ENCODE assay signal across 8 cellular contexts in the genomic region with DNA sequence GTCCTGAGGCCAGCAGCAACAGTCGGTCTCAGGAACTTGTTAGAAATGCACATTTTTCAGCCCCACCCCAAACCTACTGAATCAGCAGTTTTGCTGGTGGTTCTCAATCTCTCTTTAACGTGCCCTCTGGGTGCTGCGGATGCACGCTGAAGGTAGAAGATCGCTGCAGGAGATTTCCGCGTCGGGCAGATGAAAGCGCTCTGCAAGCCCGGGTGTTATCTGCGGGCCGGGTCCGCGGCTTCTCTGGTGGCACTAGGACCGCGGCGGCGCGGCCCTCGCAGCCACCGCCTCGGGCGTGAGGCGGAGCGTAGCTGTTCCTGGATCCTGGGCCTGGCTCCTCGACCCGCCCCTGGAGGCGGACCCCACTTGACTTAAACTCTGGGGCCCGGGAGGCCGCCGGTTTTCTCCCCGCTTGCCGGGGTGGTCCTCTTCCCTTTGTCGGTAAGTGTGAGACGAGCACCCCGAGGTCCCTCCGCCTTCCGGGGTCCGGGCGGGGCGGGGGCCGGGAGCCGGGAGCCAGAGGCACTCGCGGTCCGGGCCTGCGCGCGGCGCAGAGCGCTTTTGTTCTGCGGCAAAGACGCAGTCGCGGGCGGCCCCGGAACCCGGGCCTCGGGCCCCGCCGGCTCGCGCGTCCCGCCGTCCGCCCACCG. TPM values are rescaled to one million over a fixed set of nuclear protein-coding genes. Genes with fewer than 3 reads are reported as not detected.
DNase-seq lines count a peak whose midpoint lies in the region; ATAC-seq, FAIRE-seq and TF ChIP-seq lines count a peak whose summit lies in the region.

Gene RESF1 (plus strand): TSS at position 365 of the 650 bp plus-strand sequence. CDS start 21,541 bp downstream, outside the sequence.

- peak; percentile 99 for DNase-seq in ELF-1 (ENCODE audit: low read depth, low spot score)
- peak; percentile 93 for DNase-seq in H54 (ENCODE audit: insufficient read length, low spot score)
- peak; percentile 98 for DNase-seq in LoVo (ENCODE audit: low spot score)
- peak; percentile 75 for DNase-seq in activated T-helper 9 cell treated with anti-CD3 and anti-CD28 coated beads, Interleukin-2, amount 50 U/mL, for 16 hours (ENCODE audit: low read depth)
- peak; percentile 85 for DNase-seq in fibroblast of pulmonary artery (ENCODE audit: low read depth)
- DNase-seq in natural killer cell treated with Interleukin-12 subunit alpha and Interleukin-12 subunit beta and Interleukin-15 and Interleukin-18, amount 100 ng/mL, for 72 hours (ENCODE audit: low spot score): peak; percentile 92
- DNase-seq in stimulated activated naive CD4-positive, alpha-beta T cell treated with Interleukin-2 at 50 U/mL for 16 hours (lab: John Stamatoyannopoulos, UW): peak; percentile 80

- TF ChIP-seq POLR2A in H54 (IDR thresholded peaks at IDR 0.05; ENCODE audit: low read depth, low read length) (0 out of 2 replicates have a peak, but pooled peaks have one; percentile 33), Raji (IDR thresholded peaks at IDR 0.05; ENCODE audit: insufficient read depth, low read depth, low read length) (peak; percentile 69; the same call in 1 of the 2 replicates)

- H3K27ac Mint-ChIP-seq in natural killer cell treated with Interleukin-12 subunit alpha and Interleukin-12 subunit beta and Interleukin-15 and Interleukin-18, amount 100 ng/mL, for 72 hours: peak within 1 kb of the TSS; percentile 93 to 96

- peaks cover 4% of the 10 kb centered on the region for H3K9me3 Mint-ChIP-seq in natural killer cell treated with Interleukin-12 subunit alpha and Interleukin-12 subunit beta and Interleukin-15 and Interleukin-18, amount 100 ng/mL, for 72 hours

- no peak for TF ChIP-seq CTCF in fibroblast of pulmonary artery (IDR thresholded peaks at IDR 0.05; ENCODE audit: low read length, missing control alignments)

- no peaks in the 10 kb centered on the region for H3K27me3 Mint-ChIP-seq in natural killer cell treated with Interleukin-12 subunit alpha and Interleukin-12 subunit beta and Interleukin-15 and Interleukin-18, amount 100 ng/mL, for 72 hours

- peak; percentile 94 to 96 for ATAC-seq in natural killer cell treated with Interleukin-12 subunit alpha and Interleukin-12 subunit beta and Interleukin-15 and Interleukin-18, amount 100 ng/mL, for 72 hours

- peak; percentile 20 for FAIRE-seq in H54 (lab: Jason Lieb, UNC)

- H3K4me3 Mint-ChIP-seq in natural killer cell treated with Interleukin-12 subunit alpha and Interleukin-12 subunit beta and Interleukin-15 and Interleukin-18, amount 100 ng/mL, for 72 hours: peak within 1 kb of the TSS; percentile 98

- H3K4me3 ChIP-seq in fibroblast of pulmonary artery (replicated peaks; ENCODE audit: low read depth, low read length): peak within 1 kb of the TSS; percentile 68

- peaks cover 21% of the 10 kb centered on the region for H3K36me3 Mint-ChIP-seq in natural killer cell treated with Interleukin-12 subunit alpha and Interleukin-12 subunit beta and Interleukin-15 and Interleukin-18, amount 100 ng/mL, for 72 hours

- peaks cover 65 to 72% of the 10 kb centered on the region in 2 donors for H3K4me1 Mint-ChIP-seq in natural killer cell treated with Interleukin-12 subunit alpha and Interleukin-12 subunit beta and Interleukin-15 and Interleukin-18, amount 100 ng/mL, for 72 hours (ENCODE audit: low read depth in 2 of 2)

RNA-seq across cellular contexts. Expression of gene RESF1, which starts in this region (rescaled TPM):
- 100 to 1,000 TPM in 1 of 2 donors, 10 to 100 TPM in 1; 71.7 to 107 TPM for total RNA-seq in natural killer cell treated with Interleukin-12 subunit alpha and Interleukin-12 subunit beta and Interleukin-15 and Interleukin-18, amount 100 ng/mL, for 72 hours

Comparison
In these comparisons a context has a peak if more than half of its experiments do, and no peak if none do; other contexts are left out.
1. Peak in every context shown above with its lines: DNase-seq, ATAC-seq and H3K4me3 ChIP-seq.